Comparison of ENCODE assay signal across 14 cellular contexts in the genomic region with DNA sequence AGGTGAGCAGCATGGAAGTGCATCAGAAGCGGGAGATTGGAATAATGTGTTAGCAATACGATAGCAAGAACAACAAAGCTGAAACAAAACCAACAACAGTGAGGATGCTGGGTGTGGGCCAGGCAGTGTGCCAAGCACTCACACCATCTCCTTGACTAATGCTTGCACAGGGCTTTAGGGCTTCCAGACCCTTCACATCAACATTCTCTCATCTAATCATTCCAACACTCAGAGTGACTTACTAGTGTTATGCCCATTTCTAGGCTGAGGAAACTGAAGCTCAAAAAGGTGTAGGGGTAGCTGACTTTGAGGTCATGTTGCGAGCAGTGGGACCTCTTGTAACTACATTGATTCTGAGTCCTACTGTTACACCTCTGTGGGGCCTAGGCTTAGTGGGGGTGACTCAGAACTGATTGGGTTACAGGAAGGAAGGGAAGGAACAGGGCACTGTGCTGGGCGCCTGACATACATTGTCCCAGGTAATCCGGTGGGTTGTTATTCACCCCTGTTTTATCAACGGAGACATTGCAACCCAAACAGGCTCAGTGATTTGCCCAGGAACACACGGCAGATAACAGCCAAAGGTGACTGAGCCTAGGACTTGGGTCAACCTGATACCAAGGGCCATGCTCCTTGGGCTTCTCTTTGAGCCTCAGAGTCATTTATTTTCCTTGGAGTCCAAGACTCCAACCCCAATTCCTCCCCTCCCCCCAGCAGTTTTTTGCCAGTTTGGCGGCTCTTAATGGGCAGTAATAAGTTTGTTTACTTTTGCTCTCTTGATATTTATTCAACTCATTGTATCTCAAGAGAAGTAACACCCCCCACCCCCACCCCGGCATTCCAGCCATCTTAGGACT. TPM values are rescaled to one million over a fixed set of nuclear protein-coding genes. Genes with fewer than 3 reads are reported as not detected.
DNase-seq lines count a peak whose midpoint lies in the region; TF ChIP-seq lines count a peak whose summit lies in the region.
"Had no signal": no experiment of that assay in that cellular context is flagged by ENCODE, and none has a peak within 500 bp of the region (broad histone marks: within the 10 kb centered on the region; RNA-seq: fewer than 3 reads in every experiment).

No MANE protein-coding gene starts in this region.

- H3K4me1 ChIP-seq in endodermal cell (ENCODE audit: control insufficient read depth, insufficient read depth, low read length): peaks cover 29% of the 10 kb centered on the region
- H3K4me1 ChIP-seq: adrenal gland had no signal

- DNase-seq in AG20443 (ENCODE audit: low spot score) (peak; percentile 28), LHCN-M2 (ENCODE audit: low read depth) (peak; percentile 24), endodermal cell (no peak), lung microvascular endothelial cell (ENCODE audit: low read depth in 2 of 2) (peak; percentile 22 to 57), T-helper 2 cell (no peak), H4 (ENCODE audit: low spot score) (no peak)
- DNase-seq in stimulated activated CD4-positive, alpha-beta T cell treated with anti-CD3 and anti-CD28 coated beads, Interleukin-4, amount 100 ng/mL, for 4 hours: no peak
- no peak for DNase-seq in activated CD4-positive, alpha-beta T cell treated with anti-CD3 and anti-CD28 coated beads for 1 hour
- DNase-seq: NCI-H1930, tibial artery had no signal

- no peak overlapping the region for H3K9ac ChIP-seq in endodermal cell (ENCODE audit: extremely low read depth, low read length, poor library complexity, severe bottlenecking)

- no peak overlapping the region for H3K27ac ChIP-seq in endodermal cell (ENCODE audit: low read depth, low read length)
- H3K27ac ChIP-seq: adrenal gland, tibial artery had no signal

- peak overlapping the region; percentile 74 for H3K27ac Mint-ChIP-seq in endodermal cell
- H3K27ac Mint-ChIP-seq: activated T-helper 2 cell treated with anti-CD3 and anti-CD28 coated beads, Interferon-gamma antibody, Interleukin-2, Interleukin-4, amounts not matched to agents 10 μg/mL and 5 μg/mL and 100 μg/mL, durations not matched to agents 14 hours and 24 hours and 36 hours; progenitor cell of endocrine pancreas had no signal

- no peak overlapping the region for H3K4me3 ChIP-seq in endodermal cell (ENCODE audit: low read length)
- H3K4me3 ChIP-seq: adrenal gland, tibial artery had no signal

- no peaks in the 10 kb centered on the region for H3K9me3 Mint-ChIP-seq in endodermal cell
- H3K9me3 Mint-ChIP-seq: activated T-helper 2 cell treated with anti-CD3 and anti-CD28 coated beads, Interferon-gamma antibody, Interleukin-2, Interleukin-4, amounts not matched to agents 10 μg/mL and 5 μg/mL and 100 μg/mL, durations not matched to agents 14 hours and 24 hours and 36 hours had no signal

- TF ChIP-seq CTCF in endodermal cell (conservative IDR thresholded peaks at IDR 0.05): no peak

- H3K36me3 ChIP-seq in endodermal cell (ENCODE audit: control insufficient read depth, insufficient read depth, low read length): no peaks in the 10 kb centered on the region
- H3K36me3 ChIP-seq: adrenal gland had no signal

- H3K4me3 Mint-ChIP-seq in endodermal cell: no peak overlapping the region

- peaks cover 4% of the 10 kb centered on the region for H3K36me3 Mint-ChIP-seq in endodermal cell (ENCODE audit: low read depth)

- H3K4me1 Mint-ChIP-seq in endodermal cell: peaks cover 50% of the 10 kb centered on the region

- no peaks in the 10 kb centered on the region for H3K27me3 Mint-ChIP-seq in endodermal cell (ENCODE audit: insufficient read depth)
- H3K27me3 Mint-ChIP-seq: progenitor cell of endocrine pancreas had no signal

- no peaks in the 10 kb centered on the region for H3K27me3 ChIP-seq in endodermal cell (ENCODE audit: control insufficient read depth, insufficient read depth, low read length, poor library complexity, severe bottlenecking)
- H3K27me3 ChIP-seq: adrenal gland, tibial artery had no signal

- no peaks in the 10 kb centered on the region for H3K9me3 ChIP-seq in endodermal cell (ENCODE audit: control insufficient read depth, low read length)
- H3K9me3 ChIP-seq: adrenal gland, tibial artery had no signal

- 95 to 98% methylated on average over 6 to 8 of the region's 9 CpGs for WGBS in endodermal cell (ENCODE audit: insufficient coverage in 1 of 2, insufficient read length in 1 of 2), 2 experiments

RNA-seq across cellular contexts. Expression of a gene that starts 9.5 kb away (rescaled TPM):
- total RNA-seq in LHCN-M2 (2014; rRNA removed) (13.5 and 36.2 TPM in 2 replicates), endodermal cell (10 to 100 TPM; 14.8 to 17.1 TPM), lung microvascular endothelial cell (5.8 and 7.6 TPM in 2 replicates)
- polyA plus RNA-seq in LHCN-M2 (2012): 14.3 TPM
- 19.1 TPM for polyA plus RNA-seq in endodermal cell (2013, experiment 1 of 2)
- 21.2 TPM for polyA plus RNA-seq in endodermal cell (2013, experiment 2 of 2)
- total RNA-seq in H4 (2014; rRNA removed; shearing (Covaris generic)): 8.8 and 13.9 TPM in 2 replicates
- total RNA-seq: activated CD8-positive, alpha-beta memory T cell treated with anti-CD3 and anti-CD28 coated beads for 36 hours; activated T-helper 2 cell treated with anti-CD3 and anti-CD28 coated beads, Interferon-gamma antibody, Interleukin-2, Interleukin-4, amounts not matched to agents 10 μg/mL and 5 μg/mL and 100 μg/mL, durations not matched to agents 14 hours and 24 hours and 36 hours had no signal

Comparison
In these comparisons a context has a peak if more than half of its experiments do, and no peak if none do; other contexts are left out.
1. DNase-seq: peak in AG20443 (single experiment), LHCN-M2 (single experiment) and lung microvascular endothelial cell (2 of 2); none in endodermal cell (single experiment), stimulated activated CD4-positive, alpha-beta T cell treated with anti-CD3 and anti-CD28 coated beads, Interleukin-4, amount 100 ng/mL, for 4 hours (0 of 2), activated CD4-positive, alpha-beta T cell treated with anti-CD3 and anti-CD28 coated beads for 1 hour (single experiment), T-helper 2 cell (0 of 5) and H4 (single experiment).